9 cellular contexts compared by ENCODE assay signal in the genomic region with DNA sequence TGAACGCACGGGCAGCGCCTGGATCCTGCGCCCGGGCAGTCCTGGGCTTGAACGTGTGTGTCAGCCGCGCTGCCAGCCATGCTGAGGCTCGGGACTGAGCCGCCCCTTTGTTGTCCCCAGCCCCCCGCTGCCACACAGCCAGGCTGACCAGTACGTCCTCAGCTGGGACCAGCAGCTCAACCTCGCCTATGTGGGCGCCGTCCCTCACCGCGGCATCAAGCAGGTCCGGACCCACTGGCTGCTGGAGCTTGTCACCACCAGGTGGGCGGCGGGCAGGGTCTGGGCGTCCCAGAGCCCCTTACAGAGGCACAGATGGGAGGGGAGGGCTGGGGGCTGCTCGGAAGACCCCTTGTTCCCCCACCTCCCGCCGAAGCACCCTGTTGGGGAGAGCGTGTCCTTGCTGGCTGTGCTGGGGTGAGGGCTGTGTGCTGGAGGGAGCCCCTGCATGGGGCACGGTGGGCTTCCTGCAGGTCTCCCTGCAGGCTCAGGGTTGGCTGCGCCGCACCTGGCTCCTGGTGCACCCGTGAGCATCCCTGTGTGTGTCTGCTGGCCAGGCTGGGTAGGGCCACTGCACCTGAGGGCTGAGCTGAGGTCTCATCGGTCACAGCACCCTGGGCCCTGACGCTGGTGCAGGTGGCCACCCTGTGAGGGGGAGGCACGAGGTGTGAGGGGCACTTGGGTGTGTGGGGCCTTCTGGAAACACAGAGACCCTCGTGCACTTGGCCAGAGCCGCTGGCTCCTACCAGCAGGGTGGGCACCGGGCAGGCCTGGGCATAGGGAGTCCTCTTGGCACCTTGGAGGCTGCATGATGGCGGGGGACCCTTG. TPM values are rescaled to one million over a fixed set of nuclear protein-coding genes. Genes with fewer than 3 reads are reported as not detected.
DNase-seq lines count a peak whose midpoint lies in the region; ATAC-seq and TF ChIP-seq lines count a peak whose summit lies in the region.
"Had no signal": no experiment of that assay in that cellular context is flagged by ENCODE, and none has a peak within 500 bp of the region (broad histone marks: within the 10 kb centered on the region; RNA-seq: fewer than 3 reads in every experiment).

No MANE protein-coding gene starts in this region.

- H3K4me1 ChIP-seq in body of pancreas, result peaks cover 47% of the 10 kb centered on the region
- H3K4me1 ChIP-seq in mesenchymal stem cell (ENCODE audit: control insufficient read depth, insufficient read depth, low read depth, low read length), result peaks cover 30% of the 10 kb centered on the region

- ATAC-seq in body of pancreas, result no peak

- peaks cover 2% of the 10 kb centered on the region for H3K36me3 Mint-ChIP-seq in activated naive CD4-positive, alpha-beta T cell treated with anti-CD3 and anti-CD28 coated beads for 36 hours (ENCODE audit: low read depth)
- H3K36me3 Mint-ChIP-seq in type B pancreatic cell, result no peaks in the 10 kb centered on the region

- H3K27me3 ChIP-seq in body of pancreas, result no peaks in the 10 kb centered on the region
- no peaks in the 10 kb centered on the region for H3K27me3 ChIP-seq in mesenchymal stem cell (ENCODE audit: control insufficient read depth in 1 of 2, insufficient read depth in 1 of 2, low read length in 2 of 2)
- H3K27me3 ChIP-seq: thyroid gland had no signal

- H4K8ac ChIP-seq in mesenchymal stem cell (ENCODE audit: low read length), result no peak overlapping the region

- H3K9me3 Mint-ChIP-seq in activated naive CD4-positive, alpha-beta T cell treated with anti-CD3 and anti-CD28 coated beads for 36 hours, result no peaks in the 10 kb centered on the region
- H3K9me3 Mint-ChIP-seq in type B pancreatic cell, result no peaks in the 10 kb centered on the region

- no peak for DNase-seq in activated naive CD4-positive, alpha-beta T cell treated with anti-CD3 and anti-CD28 coated beads for 36 hours
- DNase-seq in activated naive CD4-positive, alpha-beta T cell (lab: John Stamatoyannopoulos, UW), result no peak
- DNase-seq in body of pancreas (no peak), mesenchymal stem cell (no peak), type B pancreatic cell (ENCODE audit: extremely low spot score, unreplicated experiment) (no peak), occipital lobe (lab: John Stamatoyannopoulos, UW) (no peak), EL (no peak), DMS153 treated with DMSO at 0.1 percent for 48 hours (lab: John Stamatoyannopoulos, UW; ENCODE audit: unreplicated experiment) (no peak)

- no peaks in the 10 kb centered on the region for H3K9me3 ChIP-seq in body of pancreas
- no peaks in the 10 kb centered on the region for H3K9me3 ChIP-seq in mesenchymal stem cell (ENCODE audit: control insufficient read depth, low read length)
- H3K9me3 ChIP-seq: thyroid gland had no signal

- H3K9ac ChIP-seq in mesenchymal stem cell (ENCODE audit: low read length), result peak overlapping the region; percentile 93

- peaks cover 28% of the 10 kb centered on the region for H3K79me1 ChIP-seq in mesenchymal stem cell (replicated peaks; ENCODE audit: low read length, poor library complexity, severe bottlenecking)

- TF ChIP-seq CTCF in body of pancreas (IDR thresholded peaks at IDR 0.05), result no peak
- TF ChIP-seq CTCF in type B pancreatic cell (conservative IDR thresholded peaks at IDR 0.05), result no peak

- no peak for TF ChIP-seq POLR2A in body of pancreas (IDR thresholded peaks at IDR 0.05)

- H2AK5ac ChIP-seq in mesenchymal stem cell (ENCODE audit: low read length, severe bottlenecking), result no peak overlapping the region

- H3K23ac ChIP-seq in mesenchymal stem cell (ENCODE audit: low read length in 2 of 2), result no peak overlapping the region

- H3K27ac Mint-ChIP-seq in activated naive CD4-positive, alpha-beta T cell treated with anti-CD3 and anti-CD28 coated beads for 36 hours, result no peak overlapping the region
- peak overlapping the region; percentile 55 for H3K27ac Mint-ChIP-seq in type B pancreatic cell

- H3K4me2 ChIP-seq in mesenchymal stem cell (ENCODE audit: low read length, poor library complexity, severe bottlenecking), result peak overlapping the region; percentile 78

- H4K91ac ChIP-seq in mesenchymal stem cell (ENCODE audit: low read length), result peak overlapping the region; percentile 19

- no peak overlapping the region for H2BK12ac ChIP-seq in mesenchymal stem cell (ENCODE audit: low read length in 2 of 2)

- CTCF ChIA-PET in activated naive CD4-positive, alpha-beta T cell treated with anti-CD3 and anti-CD28 coated beads for 36 hours (lab: Charles Lee), result interaction anchor here (0.9 to 2.8 kb wide), 9 partner anchors 13 to 245 kb away, joined by 3 to 10 read pairs (median 3); no protein-coding TSS in a partner anchor

- H3K4ac ChIP-seq in mesenchymal stem cell (ENCODE audit: low read depth in 1 of 2, low read length in 2 of 2), result no peak overlapping the region

- 65% methylated on average over 36 of the region's 36 CpGs; no CpG with 5 or more reads in 1 of the 2 donors for WGBS in body of pancreas, 2 donors
- 83% methylated on average over 36 of the region's 36 CpGs for WGBS in mesenchymal stem cell

- no peak overlapping the region for H3K14ac ChIP-seq in mesenchymal stem cell (ENCODE audit: low read length in 2 of 2)

- no peak overlapping the region for H2BK15ac ChIP-seq in mesenchymal stem cell (ENCODE audit: low read depth, poor library complexity, severe bottlenecking)

- H3K27ac ChIP-seq in body of pancreas (peak overlapping the region in 3 of 4 donors; percentile 63 to 81 (median 71)), mesenchymal stem cell (ENCODE audit: low read length, poor library complexity, severe bottlenecking) (peak overlapping the region; percentile 27)

- no peak overlapping the region for H2BK120ac ChIP-seq in mesenchymal stem cell (ENCODE audit: low read depth, low read length)

- H3K27me3 Mint-ChIP-seq in activated naive CD4-positive, alpha-beta T cell treated with anti-CD3 and anti-CD28 coated beads for 36 hours (ENCODE audit: low read depth), result no peaks in the 10 kb centered on the region
- H3K27me3 Mint-ChIP-seq in type B pancreatic cell, result no peaks in the 10 kb centered on the region

- H2AFZ ChIP-seq in mesenchymal stem cell (ENCODE audit: low read depth, low read length), result no peak overlapping the region

- H3K4me3 Mint-ChIP-seq in activated naive CD4-positive, alpha-beta T cell treated with anti-CD3 and anti-CD28 coated beads for 36 hours, result peak overlapping the region; percentile 77
- peak overlapping the region; percentile 84 for H3K4me3 Mint-ChIP-seq in type B pancreatic cell

- no peak overlapping the region for H2BK5ac ChIP-seq in mesenchymal stem cell (ENCODE audit: low read depth, low read length, poor library complexity, severe bottlenecking)

- no peaks in the 10 kb centered on the region for H3K36me3 ChIP-seq in body of pancreas (replicated peaks in 1 of 2; ENCODE audit: insufficient read depth in 1 of 2, low read depth in 2 of 2)
- H3K36me3 ChIP-seq in mesenchymal stem cell (ENCODE audit: control insufficient read depth in 1 of 2, insufficient read depth in 2 of 2, low read depth in 1 of 2, low read length in 2 of 2), result peaks cover 19 to 44% of the 10 kb centered on the region in 2 experiments
- H3K36me3 ChIP-seq: thyroid gland had no signal

- H3K18ac ChIP-seq in mesenchymal stem cell (ENCODE audit: low read depth in 1 of 2, low read length in 2 of 2), result no peak overlapping the region

- peaks cover 28% of the 10 kb centered on the region for H3K4me1 Mint-ChIP-seq in activated naive CD4-positive, alpha-beta T cell treated with anti-CD3 and anti-CD28 coated beads for 36 hours (ENCODE audit: low read depth)
- peaks cover 10% of the 10 kb centered on the region for H3K4me1 Mint-ChIP-seq in type B pancreatic cell (ENCODE audit: unreplicated experiment)

- intact Hi-C loops in activated naive CD4-positive, alpha-beta T cell treated with anti-CD3 and anti-CD28 coated beads for 36 hours (cut with micrococcal nuclease), result loop anchor here (1.0 to 5.0 kb wide), 4 partner anchors 15 to 386 kb away; a partner anchor contains a TSS
- intact Hi-C loops in body of pancreas (cut with DNase I), result no loop called here

- peak overlapping the region; percentile 2 to 24 for H3K4me3 ChIP-seq in body of pancreas
- peak overlapping the region; percentile 74 to 93 for H3K4me3 ChIP-seq in mesenchymal stem cell (ENCODE audit: insufficient read depth in 1 of 2, low read depth in 1 of 2, low read length in 2 of 2)

RNA-seq across cellular contexts. Expression of a gene that starts 1.1 kb away (rescaled TPM):
- total RNA-seq in activated naive CD4-positive, alpha-beta T cell treated with anti-CD3 and anti-CD28 coated beads for 36 hours, result 10 to 100 TPM in 1 of 2 experiments, 1 to 10 TPM in 1; 9.5 to 10.5 TPM
- 10 to 100 TPM; 30.0 to 37.6 TPM for total RNA-seq in body of pancreas
- 14.5 TPM for polyA plus RNA-seq in mesenchymal stem cell (2013, experiment 1 of 2)
- 13.8 TPM for polyA plus RNA-seq in mesenchymal stem cell (2013, experiment 2 of 2)
- total RNA-seq in type B pancreatic cell (ENCODE audit: low replicate concordance), result 20.7 and 37.2 TPM in 2 replicates
- 6.9 TPM for total RNA-seq in occipital lobe

RNA-seq across cellular contexts. Expression of a gene that starts 5.3 kb away (rescaled TPM):
- not detected for total RNA-seq in activated naive CD4-positive, alpha-beta T cell treated with anti-CD3 and anti-CD28 coated beads for 36 hours
- total RNA-seq in body of pancreas, result 1 to 10 TPM; 1.6 TPM
- 0.15 TPM for polyA plus RNA-seq in mesenchymal stem cell (2013, experiment 1 of 2)
- 0.26 TPM for polyA plus RNA-seq in mesenchymal stem cell (2013, experiment 2 of 2)
- 2.8 and 3.8 TPM in 2 replicates for total RNA-seq in type B pancreatic cell (ENCODE audit: low replicate concordance)
- 4.2 TPM for total RNA-seq in occipital lobe

RNA-seq across cellular contexts. Expression of a gene that starts 14.5 kb away (rescaled TPM):
- 10 to 100 TPM; 10.8 to 11.1 TPM for total RNA-seq in activated naive CD4-positive, alpha-beta T cell treated with anti-CD3 and anti-CD28 coated beads for 36 hours
- total RNA-seq in body of pancreas, result 10 to 100 TPM; 13.2 to 17.5 TPM
- 5.2 TPM for polyA plus RNA-seq in mesenchymal stem cell (2013, experiment 1 of 2)
- 5.1 TPM for polyA plus RNA-seq in mesenchymal stem cell (2013, experiment 2 of 2)
- total RNA-seq in type B pancreatic cell (ENCODE audit: low replicate concordance), result 17.0 and 21.2 TPM in 2 replicates
- 6.7 TPM for total RNA-seq in occipital lobe

RNA-seq across cellular contexts. Expression of a gene that starts 23.5 kb away (rescaled TPM):
- total RNA-seq in activated naive CD4-positive, alpha-beta T cell treated with anti-CD3 and anti-CD28 coated beads for 36 hours, result 1 to 10 TPM; 7.6 to 8.0 TPM
- total RNA-seq in body of pancreas (10 to 100 TPM; 38.7 to 50.4 TPM), type B pancreatic cell (ENCODE audit: low replicate concordance) (20.5 and 30.9 TPM in 2 replicates), occipital lobe (2.3 TPM)
- 23.4 TPM for polyA plus RNA-seq in mesenchymal stem cell (2013, experiment 1 of 2)
- polyA plus RNA-seq in mesenchymal stem cell (2013, experiment 2 of 2), result 23.1 TPM

RNA-seq across cellular contexts. Expression of a gene that starts 55.6 kb away (rescaled TPM):
- total RNA-seq in activated naive CD4-positive, alpha-beta T cell treated with anti-CD3 and anti-CD28 coated beads for 36 hours, result 10 to 100 TPM; 13.9 to 15.8 TPM
- total RNA-seq in body of pancreas (10 to 100 TPM; 40.2 to 65.3 TPM), type B pancreatic cell (ENCODE audit: low replicate concordance) (21.4 and 33.6 TPM in 2 replicates), occipital lobe (30.3 TPM)
- polyA plus RNA-seq in mesenchymal stem cell (2013, experiment 1 of 2), result 20.5 TPM
- 23.0 TPM for polyA plus RNA-seq in mesenchymal stem cell (2013, experiment 2 of 2)
